ENCODE assay signal across 26 cellular contexts in the genomic region with DNA sequence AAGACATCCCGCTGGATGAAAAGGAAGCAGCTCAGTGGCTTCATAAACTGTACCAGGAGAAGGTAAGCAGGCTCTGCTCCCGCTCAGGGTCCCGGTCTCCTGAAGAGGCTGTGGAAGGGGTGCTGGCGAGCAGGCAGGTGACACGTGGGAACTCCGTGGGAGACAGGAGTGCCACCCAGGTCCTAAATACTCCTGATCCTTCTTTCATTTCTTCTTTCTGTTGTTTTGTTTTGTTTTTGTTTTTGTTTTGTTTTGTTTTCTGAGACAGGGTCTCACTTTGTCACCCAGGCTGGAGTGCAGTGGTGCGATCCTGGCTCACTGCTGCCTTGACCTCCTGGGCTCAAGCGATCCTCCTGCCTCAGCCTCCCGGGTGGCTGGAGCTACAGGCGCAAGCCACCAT.
"Had no signal": no experiment of that assay in that cellular context is flagged by ENCODE, and none has a peak within 500 bp of the region (broad histone marks: within the 10 kb centered on the region; RNA-seq: fewer than 3 reads in every experiment).

No MANE protein-coding gene starts in this region.

- H3K9ac ChIP-seq: SK-N-SH had no signal

- H3K9me3 ChIP-seq: SJCRH30, SK-N-SH had no signal

- H3K9me3 Mint-ChIP-seq: activated CD8-positive, alpha-beta T cell treated with anti-CD3 and anti-CD28 coated beads for 36 hours; activated naive CD4-positive, alpha-beta T cell treated with anti-CD3 and anti-CD28 coated beads, Interleukin-2, amount 10 ng/mL, durations not matched to agents 7 days and 5 days; activated naive CD8-positive, alpha-beta T cell treated with anti-CD3 and anti-CD28 coated beads for 36 hours; activated T-cell treated with anti-CD3 and anti-CD28 coated beads, Interleukin-2, amount 50 U/mL, for 4 hours; activated T-helper 2 cell treated with anti-CD3 and anti-CD28 coated beads, Interferon-gamma antibody, Interleukin-2, Interleukin-4, amounts not matched to agents 10 μg/mL and 5 μg/mL and 100 μg/mL, durations not matched to agents 14 hours and 24 hours and 36 hours had no signal

- DNase-seq: activated CD4-positive, alpha-beta T cell treated with anti-CD3 and anti-CD28 coated beads for 36 hours; activated CD8-positive, alpha-beta memory T cell treated with anti-CD3 and anti-CD28 coated beads, Interleukin-2, amount 50 U/mL, for 4 hours; activated CD8-positive, alpha-beta T cell treated with anti-CD3 and anti-CD28 coated beads for 36 hours; activated gamma-delta T cell treated with Interleukin-2 at 50 U/mL for 16 hours; activated naive CD4-positive, alpha-beta T cell treated with anti-CD3 and anti-CD28 coated beads, Interleukin-2, amount 10 ng/mL, durations not matched to agents 7 days and 5 days; activated naive CD8-positive, alpha-beta T cell treated with anti-CD3 and anti-CD28 coated beads for 36 hours; activated T-cell treated with anti-CD3 and anti-CD28 coated beads, Interleukin-2, amount 50 U/mL, for 4 hours; brain microvascular endothelial cell; MM.1S; NCI-H1105; NCI-H1436; NCI-H1694 treated with DMSO at 0.1 percent for 48 hours; NCI-H2029 treated with DMSO at 0.1 percent for 48 hours; NCI-H345; NCI-H510A; NCI-H526 treated with DMSO at 0.1 percent for 48 hours; NCI-H82; RPMI8226; SJCRH30; SK-N-SH; T-helper 1 cell; WERI-Rb-1 had no signal

- ATAC-seq: activated CD4-positive, alpha-beta T cell treated with anti-CD3 and anti-CD28 coated beads for 36 hours; activated CD8-positive, alpha-beta T cell treated with anti-CD3 and anti-CD28 coated beads for 36 hours; activated T-cell treated with anti-CD3 and anti-CD28 coated beads, Interleukin-2, amount 50 U/mL, for 4 hours; Panc1; Right ventricle myocardium inferior had no signal

- H3K4me3 ChIP-seq: cardiac muscle cell, SJCRH30 had no signal

- H3K4me3 Mint-ChIP-seq: activated CD4-positive, alpha-beta T cell treated with anti-CD3 and anti-CD28 coated beads for 36 hours; activated CD8-positive, alpha-beta T cell treated with anti-CD3 and anti-CD28 coated beads for 36 hours; activated naive CD4-positive, alpha-beta T cell treated with anti-CD3 and anti-CD28 coated beads, Interleukin-2, amount 10 ng/mL, durations not matched to agents 7 days and 5 days; activated naive CD8-positive, alpha-beta T cell treated with anti-CD3 and anti-CD28 coated beads for 36 hours; activated T-cell treated with anti-CD3 and anti-CD28 coated beads, Interleukin-2, amount 50 U/mL, for 4 hours had no signal

- H3K27ac Mint-ChIP-seq: activated CD4-positive, alpha-beta T cell treated with anti-CD3 and anti-CD28 coated beads for 36 hours; activated CD8-positive, alpha-beta T cell treated with anti-CD3 and anti-CD28 coated beads for 36 hours; activated naive CD8-positive, alpha-beta T cell treated with anti-CD3 and anti-CD28 coated beads for 36 hours; activated T-helper 2 cell treated with anti-CD3 and anti-CD28 coated beads, Interferon-gamma antibody, Interleukin-2, Interleukin-4, amounts not matched to agents 10 μg/mL and 5 μg/mL and 100 μg/mL, durations not matched to agents 14 hours and 24 hours and 36 hours had no signal

- H3K36me3 ChIP-seq: SJCRH30 had no signal

- H3K27me3 Mint-ChIP-seq: activated CD4-positive, alpha-beta T cell treated with anti-CD3 and anti-CD28 coated beads for 36 hours; activated CD8-positive, alpha-beta T cell treated with anti-CD3 and anti-CD28 coated beads for 36 hours; activated naive CD4-positive, alpha-beta T cell treated with anti-CD3 and anti-CD28 coated beads, Interleukin-2, amount 10 ng/mL, durations not matched to agents 7 days and 5 days; activated naive CD8-positive, alpha-beta T cell treated with anti-CD3 and anti-CD28 coated beads for 36 hours had no signal

- H3K27ac ChIP-seq: brain microvascular endothelial cell, cardiac muscle cell, SJCRH30, WERI-Rb-1 had no signal
